Comparison of ENCODE assay signal across 14 cellular contexts in the genomic region with DNA sequence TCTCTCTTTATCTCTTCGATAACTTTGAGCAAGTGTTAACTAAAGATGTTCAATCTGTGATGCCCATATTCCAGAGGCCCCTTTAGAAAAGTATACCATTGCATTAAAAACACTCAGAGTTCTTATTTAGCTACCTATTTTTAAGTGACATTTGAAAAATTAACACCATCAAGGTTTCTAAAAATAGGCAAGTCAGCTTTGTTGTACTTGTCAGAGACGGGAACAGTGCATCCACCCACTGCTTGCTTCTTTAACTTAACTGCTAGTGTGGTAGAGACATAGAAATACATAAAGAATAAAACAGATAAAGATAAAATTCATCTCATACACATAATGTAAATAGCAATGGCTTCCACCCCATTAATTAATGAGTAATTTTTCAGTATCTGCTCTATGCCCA.
DNase-seq lines count a peak whose midpoint lies in the region; ATAC-seq and TF ChIP-seq lines count a peak whose summit lies in the region.
"Had no signal": no experiment of that assay in that cellular context is flagged by ENCODE, and none has a peak within 500 bp of the region (broad histone marks: within the 10 kb centered on the region; RNA-seq: fewer than 3 reads in every experiment).

No MANE protein-coding gene starts in this region.

- TF ChIP-seq POLR2A in gastroesophageal sphincter (IDR thresholded peaks at IDR 0.05) (no peak), tibial nerve (IDR thresholded peaks at IDR 0.05) (no peak)

- H3K4me2 ChIP-seq in GM23248 (ENCODE audit: unreplicated experiment): no peak overlapping the region

- WGBS in gastroesophageal sphincter (ENCODE audit: low coverage in 1 of 2), 2 donors: 31 to 54% methylated on average over 2 of the region's 2 CpGs
- WGBS in GM23248 (ENCODE audit: low coverage in 1 of 2, low lambda C conversion rate in 2 of 2, missing lambda C conversion rate in 2 of 2), 2 experiments: 2 to 5% methylated on average over 2 of the region's 2 CpGs
- 62 to 66% methylated on average over 2 of the region's 2 CpGs for WGBS in tibial nerve, 2 donors

- no peak for DNase-seq in left ventricle myocardium superior
- no peak for DNase-seq in cardiac septum (ENCODE audit: low spot score)
- peak; percentile 15 for DNase-seq in pons (ENCODE audit: low spot score)
- no peak for DNase-seq in left colon
- DNase-seq in GM23248: no peak
- no peak for DNase-seq in tibial nerve (ENCODE audit: low spot score in 2 of 2)
- no peak for DNase-seq in effector memory CD8-positive, alpha-beta T cell
- DNase-seq: ACHN; CD4-positive, CD25-positive, alpha-beta regulatory T cell; DMS53; GF-D8 had no signal

- no peaks in the 10 kb centered on the region for H3K9me2 ChIP-seq in GM23248 (ENCODE audit: insufficient read depth)

- H3K4me1 ChIP-seq in gastroesophageal sphincter (peaks cover 0 to 84% (median 12%) of the 10 kb centered on the region in 3 donors), GM23248 (ENCODE audit: insufficient read depth) (no peaks in the 10 kb centered on the region), tibial nerve (peaks cover 0 to 22% (median 0%) of the 10 kb centered on the region in 4 donors)

- peaks cover 14 to 17% of the 10 kb centered on the region in 2 donors for H3K27me3 Mint-ChIP-seq in effector memory CD8-positive, alpha-beta T cell

- H3K9ac ChIP-seq in GM23248: no peak overlapping the region
- H3K9ac ChIP-seq: BLaER1 treated with 17β-estradiol and CSF1 and Interleukin-3, amounts not matched to agents 10 nM and 100 nM had no signal

- no peak overlapping the region for H3K27ac Mint-ChIP-seq in effector memory CD8-positive, alpha-beta T cell
- H3K27ac Mint-ChIP-seq: CD4-positive, CD25-positive, alpha-beta regulatory T cell had no signal

- H3K4me3 Mint-ChIP-seq in effector memory CD8-positive, alpha-beta T cell: no peak overlapping the region
- H3K4me3 Mint-ChIP-seq: CD4-positive, CD25-positive, alpha-beta regulatory T cell had no signal

- in situ Hi-C loops in GM23248 (cut with MboI): no loop called here

- H3K4me1 Mint-ChIP-seq in effector memory CD8-positive, alpha-beta T cell (ENCODE audit: low read depth in 2 of 2): no peaks in the 10 kb centered on the region
- H3K4me1 Mint-ChIP-seq: CD4-positive, CD25-positive, alpha-beta regulatory T cell had no signal

- H4K20me1 ChIP-seq in GM23248 (ENCODE audit: insufficient read depth): no peaks in the 10 kb centered on the region
- H4K20me1 ChIP-seq: BLaER1 treated with 17β-estradiol and CSF1 and Interleukin-3, amounts not matched to agents 10 nM and 100 nM had no signal

- intact Hi-C loops in left ventricle myocardium superior (cut with micrococcal nuclease) (no loop called here), cardiac septum (cut with DNase I) (loop anchor here (5.0 kb wide), 1 partner anchor 64 kb away; the partner anchor contains the start of gene IGSF11), left colon (cut with DNase I, micrococcal nuclease) (no loop called here)

- H3K36me3 Mint-ChIP-seq in effector memory CD8-positive, alpha-beta T cell (ENCODE audit: insufficient read depth): peaks cover 3% of the 10 kb centered on the region
- H3K36me3 Mint-ChIP-seq: CD4-positive, CD25-positive, alpha-beta regulatory T cell had no signal

- H3K27me3 ChIP-seq in gastroesophageal sphincter (no peaks in the 10 kb centered on the region), GM23248 (replicated peaks; ENCODE audit: insufficient read depth) (no peaks in the 10 kb centered on the region), tibial nerve (no peaks in the 10 kb centered on the region)
- H3K27me3 ChIP-seq: BLaER1 treated with 17β-estradiol and CSF1 and Interleukin-3, amounts not matched to agents 10 nM and 100 nM had no signal

- H3K9me3 ChIP-seq in gastroesophageal sphincter (no peaks in the 10 kb centered on the region), GM23248 (ENCODE audit: low read depth) (no peaks in the 10 kb centered on the region), tibial nerve (no peaks in the 10 kb centered on the region)
- H3K9me3 ChIP-seq: BLaER1 treated with 17β-estradiol and CSF1 and Interleukin-3, amounts not matched to agents 10 nM and 100 nM had no signal

- peaks cover 0 to 1% of the 10 kb centered on the region in 2 donors for H3K9me3 Mint-ChIP-seq in effector memory CD8-positive, alpha-beta T cell
- H3K9me3 Mint-ChIP-seq: CD4-positive, CD25-positive, alpha-beta regulatory T cell had no signal

- H3F3A ChIP-seq in GM23248 (ENCODE audit: insufficient read depth): no peaks in the 10 kb centered on the region

- TF ChIP-seq CTCF in gastroesophageal sphincter (IDR thresholded peaks at IDR 0.05) (no peak), tibial nerve (IDR thresholded peaks at IDR 0.05) (no peak)

- H3K27ac ChIP-seq in gastroesophageal sphincter (peak overlapping the region; percentile 9 to 72 (median 35)), GM23248 (no peak overlapping the region), tibial nerve (peak overlapping the region in 1 of 4 donors; percentile 67)
- H3K27ac ChIP-seq: BLaER1 treated with 17β-estradiol and CSF1 and Interleukin-3, amounts not matched to agents 10 nM and 100 nM had no signal

- peak; percentile 36 for ATAC-seq in left ventricle myocardium superior
- no peak for ATAC-seq in gastroesophageal sphincter
- no peak for ATAC-seq in left colon
- ATAC-seq in effector memory CD8-positive, alpha-beta T cell (replicated peaks): no peak
- ATAC-seq: HCT116 had no signal

- H2AFZ ChIP-seq in GM23248: no peak overlapping the region

- TF ChIP-seq EP300 in gastroesophageal sphincter (IDR thresholded peaks at IDR 0.05) (no peak), tibial nerve (IDR thresholded peaks at IDR 0.05) (no peak)

- H3K79me2 ChIP-seq in GM23248 (ENCODE audit: insufficient read depth): no peaks in the 10 kb centered on the region

- H3K36me3 ChIP-seq in gastroesophageal sphincter (no peaks in the 10 kb centered on the region), GM23248 (ENCODE audit: low read depth) (no peaks in the 10 kb centered on the region), tibial nerve (no peaks in the 10 kb centered on the region)
- H3K36me3 ChIP-seq: BLaER1 treated with 17β-estradiol and CSF1 and Interleukin-3, amounts not matched to agents 10 nM and 100 nM had no signal

- no peak overlapping the region for H3K4me3 ChIP-seq in gastroesophageal sphincter
- H3K4me3 ChIP-seq in GM23248: no peak overlapping the region
- H3K4me3 ChIP-seq in tibial nerve: no peak overlapping the region
- H3K4me3 ChIP-seq: BLaER1 treated with 17β-estradiol and CSF1 and Interleukin-3, amounts not matched to agents 10 nM and 100 nM had no signal
